ENCODE assay signal across 14 cellular contexts in the genomic region with DNA sequence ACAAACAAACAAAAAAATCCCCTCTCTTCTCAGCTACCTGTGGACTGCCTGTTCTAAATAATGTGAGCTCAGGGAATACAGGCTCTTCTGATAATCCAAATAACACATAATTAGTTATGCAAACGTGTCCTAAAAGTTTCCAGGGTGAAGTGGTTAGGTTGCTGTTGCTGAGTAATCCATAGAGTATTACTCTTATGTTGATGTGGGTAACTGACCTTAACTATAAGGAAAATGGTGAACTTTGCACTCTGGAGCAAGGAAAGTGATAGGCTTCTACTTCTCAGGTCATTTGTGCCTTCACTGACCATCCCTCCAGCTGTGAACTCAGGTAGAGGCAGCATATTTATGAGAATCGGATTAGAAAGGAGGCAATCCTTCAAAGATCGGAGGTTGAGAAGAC. TPM values are rescaled to one million over a fixed set of nuclear protein-coding genes. Genes with fewer than 3 reads are reported as not detected.
A peak's percentile ranks its signal among the peaks of the same experiment; 100 is the strongest.
DNase-seq lines count a peak whose midpoint lies in the region; FAIRE-seq and TF ChIP-seq lines count a peak whose summit lies in the region.
"Had no signal": no experiment of that assay in that cellular context is flagged by ENCODE, and none has a peak within 500 bp of the region (broad histone marks: within the 10 kb centered on the region; RNA-seq: fewer than 3 reads in every experiment).

No MANE protein-coding gene starts in this region.

- H3K4me1 ChIP-seq in mammary epithelial cell (ENCODE audit: insufficient read depth, low read length), result peaks cover 42% of the 10 kb centered on the region
- H3K4me1 ChIP-seq in SJCRH30, result peaks cover 22% of the 10 kb centered on the region
- H3K4me1 ChIP-seq: BE2C had no signal

- H3K4me3 Mint-ChIP-seq in activated naive CD8-positive, alpha-beta T cell treated with anti-CD3 and anti-CD28 coated beads for 36 hours, result peak overlapping the region; percentile 37
- H3K4me3 Mint-ChIP-seq in nephron, result no peak overlapping the region
- H3K4me3 Mint-ChIP-seq: H9 had no signal

- H3K27ac ChIP-seq in AG04450 (ENCODE audit: low read depth, low read length) (peak overlapping the region; percentile 21), mammary epithelial cell (ENCODE audit: insufficient read depth, low read depth, low read length) (no peak overlapping the region), SJCRH30 (no peak overlapping the region)
- H3K27ac ChIP-seq: RWPE1 had no signal

- no peaks in the 10 kb centered on the region for H3K27me3 Mint-ChIP-seq in activated naive CD8-positive, alpha-beta T cell treated with anti-CD3 and anti-CD28 coated beads for 36 hours
- H3K27me3 Mint-ChIP-seq in nephron (ENCODE audit: low read depth), result peaks cover 3% of the 10 kb centered on the region

- H3K4me2 ChIP-seq in mammary epithelial cell (ENCODE audit: insufficient read depth, low read depth, low read length), result no peak overlapping the region

- H2AFZ ChIP-seq in mammary epithelial cell (ENCODE audit: low read depth, low read length), result no peak overlapping the region

- intact Hi-C loops in mammary epithelial cell (cut with micrococcal nuclease), result no loop called here

- FAIRE-seq in GM19239 (lab: Jason Lieb, UNC), result peak; percentile 88
- FAIRE-seq in HTR-8/SVneo (lab: Jason Lieb, UNC), result no peak
- FAIRE-seq in urothelium cell line (lab: Jason Lieb, UNC), result no peak

- H3K36me3 ChIP-seq in mammary epithelial cell (ENCODE audit: insufficient read depth, low read length) (no peaks in the 10 kb centered on the region), SJCRH30 (no peaks in the 10 kb centered on the region; the same call in 1 of the 2 replicates)
- H3K36me3 ChIP-seq: BE2C had no signal

- H4K20me1 ChIP-seq in mammary epithelial cell (ENCODE audit: insufficient read depth, low read length), result no peaks in the 10 kb centered on the region

- H3K9ac ChIP-seq in mammary epithelial cell (ENCODE audit: insufficient read depth, low read length), result no peak overlapping the region

- 80% methylated on average over 3 of the region's 3 CpGs for WGBS in mammary epithelial cell (ENCODE audit: low coverage, missing lambda C conversion rate)

- H3K27me3 ChIP-seq in AG04450 (ENCODE audit: control insufficient read depth, insufficient read depth, low read length) (no peaks in the 10 kb centered on the region), mammary epithelial cell (ENCODE audit: insufficient read depth, low read length) (no peaks in the 10 kb centered on the region), SJCRH30 (no peaks in the 10 kb centered on the region)
- H3K27me3 ChIP-seq: BE2C had no signal

- TF ChIP-seq CTCF in AG04450 (IDR thresholded peaks at IDR 0.05; ENCODE audit: low read depth, low read length) (no peak), nephron (IDR thresholded peaks at IDR 0.05; ENCODE audit: unreplicated experiment in 3 of 3) (no peak), mammary epithelial cell (conservative IDR thresholded peaks at IDR 0.05 in 1 of 2, IDR thresholded peaks at IDR 0.05 in 1 of 2; ENCODE audit: extremely low read depth in 1 of 2, insufficient read depth in 1 of 2, low read depth in 1 of 2, low read length in 2 of 2) (no peak)

- in situ Hi-C loops in mammary epithelial cell (cut with MboI; ENCODE audit: low sequenced_read_pairs in 2 of 2), result no loop called here

- peaks cover 98% of the 10 kb centered on the region for H3K79me2 ChIP-seq in mammary epithelial cell (ENCODE audit: insufficient read depth, low read length)

- H3K9me3 ChIP-seq in AG04450 (ENCODE audit: control insufficient read depth, insufficient read depth, low read length) (no peaks in the 10 kb centered on the region), mammary epithelial cell (replicated peaks; ENCODE audit: insufficient read depth, low read length) (no peaks in the 10 kb centered on the region), SJCRH30 (replicated peaks) (no peaks in the 10 kb centered on the region)
- H3K9me3 ChIP-seq: BE2C had no signal

- H3K4me1 Mint-ChIP-seq in activated naive CD8-positive, alpha-beta T cell treated with anti-CD3 and anti-CD28 coated beads for 36 hours, result peaks cover 77% of the 10 kb centered on the region
- peaks cover 20% of the 10 kb centered on the region for H3K4me1 Mint-ChIP-seq in nephron

- CTCF ChIA-PET in AG04450 (lab: Charles Lee), result interaction anchor here (0.5 to 0.6 kb wide), 2 partner anchors 16 to 95 kb away, joined by 3 read pairs; no protein-coding TSS in a partner anchor
- CTCF ChIA-PET in mammary epithelial cell (lab: Charles Lee; ENCODE audit: low non-redundant PET), result no interaction called here

- H3K9me3 Mint-ChIP-seq in activated naive CD8-positive, alpha-beta T cell treated with anti-CD3 and anti-CD28 coated beads for 36 hours, result no peaks in the 10 kb centered on the region
- peaks cover 8% of the 10 kb centered on the region for H3K9me3 Mint-ChIP-seq in nephron

- POLR2A ChIA-PET in AG04450 (lab: Yijun Ruan, JAX), result no interaction called here

- peaks cover 60% of the 10 kb centered on the region for H3K36me3 Mint-ChIP-seq in activated naive CD8-positive, alpha-beta T cell treated with anti-CD3 and anti-CD28 coated beads for 36 hours
- H3K36me3 Mint-ChIP-seq in nephron (ENCODE audit: low read depth), result no peaks in the 10 kb centered on the region

- dilution Hi-C loops in mammary epithelial cell (cut with HindIII; ENCODE audit: low sequenced_read_pairs), result no loop called here

- BruUV-seq in mammary epithelial cell (replicated peaks; lab: Mats Ljungman, UMichigan), result no TSS peak

- peak overlapping the region; percentile 90 for H3K27ac Mint-ChIP-seq in activated naive CD8-positive, alpha-beta T cell treated with anti-CD3 and anti-CD28 coated beads for 36 hours
- peak overlapping the region; percentile 54 to 81 (median 60) for H3K27ac Mint-ChIP-seq in nephron
- H3K27ac Mint-ChIP-seq: H9 had no signal

- DNase-seq in AG04450 (ENCODE audit: low read depth, low spot score) (no peak), GM19239 (ENCODE audit: insufficient read length, low spot score) (no peak), HTR-8/SVneo (ENCODE audit: insufficient read length, low spot score) (no peak), urothelium cell line (ENCODE audit: low spot score) (no peak), mammary epithelial cell (no peak), SJCRH30 (no peak)
- DNase-seq in activated naive CD8-positive, alpha-beta T cell treated with anti-CD3 and anti-CD28 coated beads for 36 hours, result no peak
- DNase-seq: BE2C; central memory CD4-positive, alpha-beta T cell; H9; NCI-H1092 treated with DMSO at 0.1 percent for 48 hours; NCI-H446 treated with DMSO at 0.1 percent for 48 hours had no signal

- H3K4me3 ChIP-seq in AG04450 (ENCODE audit: low read depth, low read length) (no peak overlapping the region), mammary epithelial cell (replicated peaks in 1 of 3; ENCODE audit: insufficient read depth in 1 of 3, low read depth in 2 of 3, low read length in 3 of 3) (no peak overlapping the region), SJCRH30 (no peak overlapping the region)

RNA-seq across cellular contexts. Expression of a gene that starts 19.9 kb away (rescaled TPM):
- polyA plus RNA-seq in AG04450 (2011; rRNA removed) (484 and 493 TPM in 2 replicates), mammary epithelial cell (374 TPM)
- polyA minus RNA-seq in AG04450 (2011; rRNA and poly(A)+ RNA removed), result 464 and 491 TPM in 2 replicates
- total RNA-seq in activated naive CD8-positive, alpha-beta T cell treated with anti-CD3 and anti-CD28 coated beads for 36 hours, result 100 to 1,000 TPM; 433 to 443 TPM
- total RNA-seq in mammary epithelial cell, result 100 to 1,000 TPM; 261 to 317 TPM
- 640 TPM for polyA minus RNA-seq in mammary epithelial cell
- total RNA-seq in SJCRH30 (2014; rRNA removed; shearing (Covaris generic)), result 247 and 249 TPM in 2 replicates
